Comparison of ENCODE assay signal across 33 cellular contexts in the genomic region with DNA sequence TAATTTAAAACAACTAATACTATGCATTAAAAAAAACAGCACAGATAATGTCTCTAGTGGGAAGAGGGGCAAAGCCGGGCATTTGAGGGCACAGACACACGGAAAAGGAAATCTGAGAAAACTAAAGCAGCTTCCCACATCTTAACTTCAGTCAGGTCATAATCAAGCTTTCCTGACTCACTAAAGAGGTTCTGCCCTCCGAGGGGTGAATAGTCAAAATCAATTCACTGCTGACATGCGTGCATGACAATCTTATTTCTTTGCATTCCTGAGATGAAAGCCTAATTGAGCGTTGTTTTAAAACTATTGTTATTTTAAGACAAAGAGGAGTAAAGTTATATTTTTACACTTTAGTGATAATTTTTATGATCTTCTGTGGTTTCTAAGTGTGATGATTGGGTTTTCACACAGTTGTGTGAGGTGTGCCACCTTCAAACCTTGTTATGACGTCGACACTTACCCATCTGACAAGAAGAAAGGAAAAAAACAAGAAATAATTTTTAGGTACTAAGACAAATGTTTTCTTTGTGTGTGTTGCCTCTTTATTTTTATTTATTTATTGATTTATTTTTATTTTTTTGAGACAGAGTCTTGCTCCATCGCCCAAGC.
"Had no signal": no experiment of that assay in that cellular context is flagged by ENCODE, and none has a peak within 500 bp of the region (broad histone marks: within the 10 kb centered on the region; RNA-seq: fewer than 3 reads in every experiment).

No MANE protein-coding gene starts in this region.

- DNase-seq: activated B cell treated with CpG ODN at 0.5 μM for 24 hours; activated CD4-positive, alpha-beta T cell treated with anti-CD3 and anti-CD28 coated beads for 48 hours; activated CD4-positive, alpha-beta T cell treated with anti-CD3 and anti-CD28 coated beads, Interleukin-2, amount 50 U/mL, for 1 hour; activated CD4-positive, alpha-beta T cell treated with anti-CD3 and anti-CD28 coated beads, Interleukin-2, amount 50 U/mL, for 48 hours; activated CD8-positive, alpha-beta memory T cell treated with anti-CD3 and anti-CD28 coated beads for 24 hours; activated CD8-positive, alpha-beta T cell treated with anti-CD3 and anti-CD28 coated beads for 36 hours; activated effector memory CD4-positive, alpha-beta T cell treated with Interleukin-2 at 50 U/mL for 16 hours; activated gamma-delta T cell treated with Interleukin-2 at 50 U/mL for 16 hours; activated naive CD4-positive, alpha-beta T cell treated with anti-CD3 and anti-CD28 coated beads, Interleukin-2, amount 50 U/mL, for 16 hours; activated naive CD4-positive, alpha-beta T cell treated with Interleukin-2 at 50 U/mL for 16 hours; activated T-cell treated with anti-CD3 and anti-CD28 coated beads, Interleukin-2, amount 50 U/mL, for 4 hours; amniotic stem cell; anterior cingulate cortex; caudate nucleus; cerebellar nuclear complex; colonic mucosa; effector CD8-positive, alpha-beta T cell; endodermal cell; erythroblast; foreskin keratinocyte; gastrocnemius medialis; glutamatergic neuron; heart left ventricle; T-helper 1 cell; T-helper 17 cell; T1000; WERI-Rb-1 had no signal

- H3K4me3 ChIP-seq: colonic mucosa, esophagus muscularis mucosa, gastrocnemius medialis, heart left ventricle had no signal

- FAIRE-seq: astrocyte had no signal

- H3K4me3 Mint-ChIP-seq: activated B cell treated with CpG ODN at 0.5 μM for 24 hours; activated CD8-positive, alpha-beta T cell treated with anti-CD3 and anti-CD28 coated beads for 36 hours; activated naive CD8-positive, alpha-beta T cell; activated T-cell treated with anti-CD3 and anti-CD28 coated beads, Interleukin-2, amount 50 U/mL, for 4 hours; activated T-helper 17 cell treated with anti-CD3 and anti-CD28 coated beads, Interleukin-2, amount 50 U/mL, for 72 hours; endodermal cell; T-helper 17 cell; T-helper 2 cell treated with Interferon-gamma antibody and Interleukin-4, amounts not matched to agents 5 μg/mL and 100 μg/mL, for 36 hours had no signal

- H3K27me3 Mint-ChIP-seq: activated CD8-positive, alpha-beta T cell treated with anti-CD3 and anti-CD28 coated beads for 36 hours; activated naive CD8-positive, alpha-beta T cell; activated T-helper 17 cell treated with anti-CD3 and anti-CD28 coated beads, Interleukin-2, amount 50 U/mL, for 72 hours; T-helper 17 cell had no signal

- ATAC-seq: activated CD4-positive, CD25-positive, alpha-beta regulatory T cell treated with anti-CD3 and anti-CD28 coated beads, Interleukin-2, amount 50 U/mL, for 24 hours; activated CD8-positive, alpha-beta T cell treated with anti-CD3 and anti-CD28 coated beads for 36 hours; activated T-cell treated with anti-CD3 and anti-CD28 coated beads, Interleukin-2, amount 50 U/mL, for 4 hours; activated T-helper 17 cell treated with anti-CD3 and anti-CD28 coated beads, Interleukin-2, amount 50 U/mL, for 72 hours; foreskin keratinocyte; gastrocnemius medialis; heart left ventricle; T-helper 17 cell had no signal

- H3K36me3 Mint-ChIP-seq: activated naive CD8-positive, alpha-beta T cell had no signal

- H3K36me3 ChIP-seq: colonic mucosa, esophagus muscularis mucosa, gastrocnemius medialis, WERI-Rb-1 had no signal

- H3K27me3 ChIP-seq: colonic mucosa, esophagus muscularis mucosa, heart left ventricle had no signal

- H3K9me3 Mint-ChIP-seq: activated CD8-positive, alpha-beta T cell treated with anti-CD3 and anti-CD28 coated beads for 36 hours; activated T-cell treated with anti-CD3 and anti-CD28 coated beads, Interleukin-2, amount 50 U/mL, for 4 hours; activated T-helper 17 cell treated with anti-CD3 and anti-CD28 coated beads, Interleukin-2, amount 50 U/mL, for 72 hours had no signal

- H3K9me3 ChIP-seq: colonic mucosa, esophagus muscularis mucosa, gastrocnemius medialis, heart left ventricle had no signal

- H3K27ac ChIP-seq: colonic mucosa, esophagus muscularis mucosa, foreskin keratinocyte, gastrocnemius medialis, WERI-Rb-1 had no signal

- H3K27ac Mint-ChIP-seq: activated B cell treated with CpG ODN at 0.5 μM for 24 hours; activated CD8-positive, alpha-beta T cell treated with anti-CD3 and anti-CD28 coated beads for 36 hours; activated naive CD8-positive, alpha-beta T cell; activated T-helper 17 cell treated with anti-CD3 and anti-CD28 coated beads, Interleukin-2, amount 50 U/mL, for 72 hours; endodermal cell; T-helper 17 cell; T-helper 2 cell treated with Interferon-gamma antibody and Interleukin-4, amounts not matched to agents 5 μg/mL and 100 μg/mL, for 36 hours had no signal

- H3K4me1 Mint-ChIP-seq: activated B cell treated with CpG ODN at 0.5 μM for 24 hours; activated T-helper 17 cell treated with anti-CD3 and anti-CD28 coated beads, Interleukin-2, amount 50 U/mL, for 72 hours; T-helper 17 cell had no signal

- H3K4me1 ChIP-seq: colonic mucosa, esophagus muscularis mucosa, foreskin keratinocyte, gastrocnemius medialis had no signal
